ENCODE assay signal across 8 cellular contexts in the genomic region with DNA sequence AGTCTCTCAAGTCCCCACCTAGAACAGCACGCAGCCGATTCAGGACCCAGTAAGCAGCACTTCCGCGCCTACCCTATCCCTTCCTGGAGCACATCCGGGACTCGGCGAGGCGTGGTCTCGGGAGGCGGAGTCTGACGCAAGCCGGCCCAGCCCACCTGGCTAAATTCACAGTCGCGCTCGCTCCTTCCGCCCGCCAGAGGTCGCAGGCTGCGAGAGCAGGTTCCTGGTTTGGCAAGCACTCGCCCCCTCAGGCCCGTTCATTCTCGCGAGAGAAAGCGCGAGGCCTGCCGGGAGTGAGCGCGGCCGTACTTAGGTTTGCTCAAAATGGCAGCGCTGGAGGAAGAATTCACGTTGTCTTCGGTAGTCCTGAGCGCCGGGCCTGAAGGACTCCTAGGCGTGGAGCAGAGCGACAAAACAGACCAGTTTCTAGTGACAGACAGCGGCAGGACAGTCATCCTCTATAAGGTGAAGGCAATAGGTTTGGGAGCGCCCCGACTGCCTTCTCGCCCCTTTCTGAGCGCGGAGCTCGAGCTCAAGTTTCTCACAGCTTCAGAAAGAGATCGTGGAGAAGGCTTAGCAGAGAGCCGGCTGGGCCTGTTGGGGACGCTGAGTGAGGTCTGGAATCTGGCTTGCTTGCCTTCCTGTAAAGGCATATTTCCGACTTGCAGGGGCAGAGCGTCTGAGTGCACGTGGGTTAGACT. TPM values are rescaled to one million over a fixed set of nuclear protein-coding genes. Genes with fewer than 3 reads are reported as not detected.
DNase-seq lines count a peak whose midpoint lies in the region; ATAC-seq and TF ChIP-seq lines count a peak whose summit lies in the region.

A gene (plus strand): TSS at position 313 of the 701 bp plus-strand sequence. CDS start 12 bp downstream, at position 325.

- ATAC-seq in HG02623 (IDR thresholded peaks at IDR 0.05; ENCODE audit: unreplicated experiment): peak; percentile 91
- ATAC-seq in activated naive CD4-positive, alpha-beta T cell treated with anti-CD3 and anti-CD28 coated beads, Interleukin-2, amount 50 U/mL, for 72 hours: peak; percentile 97 to 98

- peaks cover 16 to 23% of the 10 kb centered on the region in 2 donors for H3K36me3 Mint-ChIP-seq in activated naive CD4-positive, alpha-beta T cell treated with anti-CD3 and anti-CD28 coated beads, Interleukin-2, amount 50 U/mL, for 72 hours

- TF ChIP-seq CTCF in GM12864 (IDR thresholded peaks at IDR 0.05; ENCODE audit: low read depth, low read length, missing control alignments): peak; percentile 89

- peak within 1 kb of the TSS; percentile 66 for H3K27ac ChIP-seq in temporal lobe (ENCODE audit: low read depth, low read length)

- H3K9me3 Mint-ChIP-seq in activated naive CD4-positive, alpha-beta T cell treated with anti-CD3 and anti-CD28 coated beads, Interleukin-2, amount 50 U/mL, for 72 hours: no peaks in the 10 kb centered on the region

- DNase-seq in GM12864 (ENCODE audit: low read depth) (peak; percentile 98), NCI-H1092 treated with DMSO at 0.1 percent for 48 hours (lab: John Stamatoyannopoulos, UW) (peak; percentile 99), SKM-1 (lab: John Stamatoyannopoulos, UW; ENCODE audit: unreplicated experiment) (peak; percentile 97), globus pallidus (ENCODE audit: low spot score) (peak; percentile 99), occipital lobe (lab: John Stamatoyannopoulos, UW) (peak; percentile 99)
- DNase-seq in activated naive CD4-positive, alpha-beta T cell treated with anti-CD3 and anti-CD28 coated beads, Interleukin-2, amount 50 U/mL, for 72 hours (ENCODE audit: low spot score in 2 of 2): peak; percentile 99 to 100

- peak within 1 kb of the TSS; percentile 99 for H3K27ac Mint-ChIP-seq in activated naive CD4-positive, alpha-beta T cell treated with anti-CD3 and anti-CD28 coated beads, Interleukin-2, amount 50 U/mL, for 72 hours

- peak within 1 kb of the TSS; percentile 95 for H3K4me3 ChIP-seq in GM12864 (ENCODE audit: low read depth, low read length)

RNA-seq across cellular contexts. Expression of the gene that starts here (rescaled TPM):
- 10 to 100 TPM; 66.0 to 67.7 TPM for total RNA-seq in activated naive CD4-positive, alpha-beta T cell treated with anti-CD3 and anti-CD28 coated beads, Interleukin-2, amount 50 U/mL, for 72 hours
- 67.1 TPM for total RNA-seq in occipital lobe
- 51.1 TPM for total RNA-seq in temporal lobe

Comparison
In these comparisons a context has a peak if more than half of its experiments do, and no peak if none do; other contexts are left out.
1. Peak in every context shown above with its lines: DNase-seq, ATAC-seq, H3K4me3 ChIP-seq and H3K27ac ChIP-seq.